Comparison of ENCODE assay signal across 27 cellular contexts in genomic region chr6:64973142-64973541, GRCh38.
"Had no signal": no experiment of that assay in that cellular context is flagged by ENCODE, and none has a peak within 500 bp of the region (broad histone marks: within the 10 kb centered on the region; RNA-seq: fewer than 3 reads in every experiment).

No MANE protein-coding gene starts in this region.

- DNase-seq: stimulated activated CD4-positive, alpha-beta T cell treated with anti-CD3 and anti-CD28 coated beads, Interleukin-2, amount 100 ng/mL, for 48 hours; stimulated activated CD4-positive, alpha-beta T cell treated with anti-CD3 and anti-CD28 coated beads, Interleukin-4, amount 100 ng/mL, for 1 hour; stimulated activated CD4-positive, alpha-beta T cell treated with anti-CD3 and anti-CD28 coated beads, Interleukin-4, amount 100 ng/mL, for 24 hours; stimulated activated CD4-positive, alpha-beta T cell treated with anti-CD3 and anti-CD28 coated beads, Interleukin-4, amount 100 ng/mL, for 4 hours; stimulated activated CD8-positive, alpha-beta memory T cell treated with anti-CD3 and anti-CD28 coated beads, Interleukin-4, amount 100 ng/mL, for 48 hours; stimulated activated naive B cell treated with anti-CD40 and anti-IgM and Interleukin-4, amounts not matched to agents 10 μg/mL and 1 μg/mL and 100 μg/mL, for 72 hours; stimulated activated naive CD4-positive, alpha-beta T cell; stimulated activated naive CD4-positive, alpha-beta T cell treated with Interleukin-2 at 50 U/mL for 16 hours; stimulated activated naive CD8-positive, alpha-beta T cell treated with anti-CD3 and anti-CD28 coated beads, Interleukin-15, amount 100 ng/mL, for 72 hours; stimulated activated naive CD8-positive, alpha-beta T cell treated with anti-CD3 and anti-CD28 coated beads, Interleukin-15, Interleukin-2, amounts not matched to agents 100 U/mL and 50 U/mL, for 24 hours; stomach; substantia nigra; testis; thyroid gland; tibial artery; transverse colon; trophoblast cell; upper lobe of left lung; upper lobe of right lung; uterus had no signal

- FAIRE-seq: urothelium cell line had no signal

- H3K27me3 ChIP-seq: stomach, suprapubic skin, testis, thyroid gland, tibial artery, tibial nerve, transverse colon, upper lobe of left lung, upper lobe of right lung, uterus, vagina had no signal

- H3K4me1 ChIP-seq: stomach, suprapubic skin, testis, thyroid gland, tibial artery, tibial nerve, transverse colon, upper lobe of left lung, upper lobe of right lung, uterus, vagina had no signal

- H3K36me3 ChIP-seq: stomach, suprapubic skin, thoracic aorta, thyroid gland, tibial artery, tibial nerve, transverse colon, upper lobe of left lung, upper lobe of right lung, uterus, vagina had no signal

- H3K27ac ChIP-seq: stomach, suprapubic skin, testis, thoracic aorta, thyroid gland, tibial artery, tibial nerve, transverse colon, upper lobe of left lung, upper lobe of right lung, uterus, vagina had no signal

- H3K9me3 ChIP-seq: stomach, suprapubic skin, testis, thoracic aorta, thyroid gland, tibial artery, tibial nerve, transverse colon, upper lobe of left lung, upper lobe of right lung, uterus, vagina had no signal

- ATAC-seq: stimulated activated effector memory CD8-positive, alpha-beta T cell treated with anti-CD3 and anti-CD28 coated beads, Interleukin-12 subunit alpha, Interleukin-12 subunit beta, amount 100 ng/mL, for 72 hours; stimulated activated memory B cell treated with anti-CD40 and anti-IgM and Interleukin-4, amounts not matched to agents 10 μg/mL and 1 μg/mL and 100 μg/mL, for 72 hours; stimulated activated naive B cell treated with anti-CD40 and anti-IgM and Interleukin-4, amounts not matched to agents 10 μg/mL and 1 μg/mL and 100 μg/mL, for 72 hours; stimulated activated naive CD8-positive, alpha-beta T cell treated with anti-CD3 and anti-CD28 coated beads, Interleukin-15, amount 100 ng/mL, for 72 hours; stimulated activated naive CD8-positive, alpha-beta T cell treated with anti-CD3 and anti-CD28 coated beads, Interleukin-15, Interleukin-2, amounts not matched to agents 100 U/mL and 50 U/mL, for 24 hours; upper lobe of right lung had no signal

- H3K4me3 ChIP-seq: stomach, suprapubic skin, testis, thoracic aorta, thyroid gland, tibial artery, tibial nerve, transverse colon, upper lobe of left lung, upper lobe of right lung, uterus, vagina had no signal
